22 cellular contexts compared by ENCODE assay signal in the genomic region with DNA sequence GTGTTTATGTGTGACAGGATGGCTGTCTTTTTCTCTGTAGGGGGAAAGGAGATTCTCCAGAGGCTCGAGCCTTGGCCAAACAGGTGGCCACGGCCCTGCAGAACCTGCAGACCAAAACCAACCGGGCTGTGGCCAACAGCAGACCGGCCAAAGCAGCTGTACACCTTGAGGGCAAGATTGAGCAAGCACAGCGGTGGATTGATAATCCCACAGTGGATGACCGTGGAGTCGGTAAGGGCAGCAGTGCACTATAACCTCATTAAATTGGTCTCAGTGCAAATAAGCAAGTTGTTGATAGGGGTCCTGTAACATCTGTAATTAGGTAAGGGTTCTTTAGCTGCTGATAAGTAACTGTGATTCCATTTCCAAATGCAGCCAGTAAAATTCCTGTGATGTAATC. TPM values are rescaled to one million over a fixed set of nuclear protein-coding genes. Genes with fewer than 3 reads are reported as not detected.
A peak's percentile ranks its signal among the peaks of the same experiment; 100 is the strongest.
DNase-seq lines count a peak whose midpoint lies in the region; ATAC-seq, FAIRE-seq and TF ChIP-seq lines count a peak whose summit lies in the region.
"Had no signal": no experiment of that assay in that cellular context is flagged by ENCODE, and none has a peak within 500 bp of the region (broad histone marks: within the 10 kb centered on the region; RNA-seq: fewer than 3 reads in every experiment).

No MANE protein-coding gene starts in this region.

- intact Hi-C loops in CD4-positive, alpha-beta memory T cell (cut with micrococcal nuclease), result no loop called here

- CTCF ChIA-PET in CD4-positive, alpha-beta memory T cell (lab: Charles Lee; ENCODE audit: partially characterized antibody), result interaction anchor here (0.8 to 3.6 kb wide), 4 partner anchors 9 to 208 kb away, joined by 3 to 22 read pairs (median 6); no protein-coding TSS in a partner anchor

- no peaks in the 10 kb centered on the region for H3K27me3 ChIP-seq in CD4-positive, alpha-beta memory T cell (ENCODE audit: insufficient read depth, low read length)
- H3K27me3 ChIP-seq in HUES48 (ENCODE audit: control insufficient read depth, insufficient read depth, low read length) (no peaks in the 10 kb centered on the region), osteoblast (ENCODE audit: insufficient read depth, low read length) (no peaks in the 10 kb centered on the region), small intestine (ENCODE audit: control insufficient read depth in 2 of 2, insufficient read depth in 2 of 2, low read length in 2 of 2) (no peaks in the 10 kb centered on the region)
- H3K27me3 ChIP-seq: SJCRH30 had no signal

- H3K79me2 ChIP-seq in osteoblast (ENCODE audit: insufficient read depth, low read length), result peaks cover 46% of the 10 kb centered on the region

- no peak overlapping the region for H3K27ac ChIP-seq in CD4-positive, alpha-beta memory T cell (ENCODE audit: low read depth, low read length)
- H3K27ac ChIP-seq in HUES48 (ENCODE audit: low read depth, low read length) (peak overlapping the region; percentile 2), osteoblast (ENCODE audit: low read depth, low read length) (peak overlapping the region; percentile 11), small intestine (ENCODE audit: low read depth in 1 of 2, low read length in 1 of 2) (no peak overlapping the region)
- H3K27ac ChIP-seq: C4-2B, SJCRH30 had no signal

- TF ChIP-seq CTCF in chondrocyte (IDR thresholded peaks at IDR 0.05) (no peak), osteoblast (IDR thresholded peaks at IDR 0.05; ENCODE audit: extremely low read depth, low read depth, low read length) (no peak)

- POLR2A ChIA-PET in CD4-positive, alpha-beta memory T cell (lab: Charles Lee; ENCODE audit: partially characterized antibody), result no interaction called here

- H3K4me1 ChIP-seq in CD4-positive, alpha-beta memory T cell (ENCODE audit: insufficient read depth, low read length), result no peaks in the 10 kb centered on the region
- H3K4me1 ChIP-seq in HUES48 (ENCODE audit: control insufficient read depth, insufficient read depth, low read length), result no peaks in the 10 kb centered on the region
- no peaks in the 10 kb centered on the region for H3K4me1 ChIP-seq in osteoblast (ENCODE audit: insufficient read depth, low read length)
- H3K4me1 ChIP-seq in small intestine (ENCODE audit: control insufficient read depth in 2 of 2, insufficient read depth in 1 of 2, low read depth in 1 of 2, low read length in 1 of 2), result no peaks in the 10 kb centered on the region
- H3K4me1 ChIP-seq: SJCRH30 had no signal

- FAIRE-seq in small intestine (lab: Jason Lieb, UNC), result no peak
- FAIRE-seq: A204.1, G401.6, GM12892, RCC 7860 had no signal

- H3K4me2 ChIP-seq in osteoblast (ENCODE audit: insufficient read depth, low read length), result no peak overlapping the region

- peak overlapping the region in 4 of 7 donors; percentile 35 to 70 (median 64) for H3K27ac Mint-ChIP-seq in CD4-positive, alpha-beta memory T cell
- H3K27ac Mint-ChIP-seq in chondrocyte (ENCODE audit: unreplicated experiment), result peak overlapping the region; percentile 32

- no peak overlapping the region for H3K4me3 ChIP-seq in CD4-positive, alpha-beta memory T cell (ENCODE audit: low read length in 2 of 2)
- H3K4me3 ChIP-seq in HUES48 (ENCODE audit: low read depth, low read length), result no peak overlapping the region
- H3K4me3 ChIP-seq in osteoblast (ENCODE audit: insufficient read depth, low read length), result no peak overlapping the region
- no peak overlapping the region for H3K4me3 ChIP-seq in small intestine (ENCODE audit: low read depth in 1 of 2, low read length in 2 of 2)
- H3K4me3 ChIP-seq: SJCRH30 had no signal

- peaks cover 73% of the 10 kb centered on the region for H3K36me3 ChIP-seq in CD4-positive, alpha-beta memory T cell (ENCODE audit: insufficient read depth, low read length)
- peaks cover 97% of the 10 kb centered on the region for H3K36me3 ChIP-seq in HUES48 (ENCODE audit: control insufficient read depth, insufficient read depth, low read length)
- peaks cover 95% of the 10 kb centered on the region for H3K36me3 ChIP-seq in osteoblast (ENCODE audit: insufficient read depth, low read length)
- H3K36me3 ChIP-seq in small intestine (ENCODE audit: control insufficient read depth in 2 of 2, insufficient read depth in 2 of 2, low read length in 2 of 2), result peaks cover 11 to 26% of the 10 kb centered on the region in 2 donors

- no peak overlapping the region for H3K4me3 Mint-ChIP-seq in CD4-positive, alpha-beta memory T cell
- no peak overlapping the region for H3K4me3 Mint-ChIP-seq in chondrocyte (ENCODE audit: unreplicated experiment)

- H3K36me3 Mint-ChIP-seq in CD4-positive, alpha-beta memory T cell, result peaks cover 65 to 75% of the 10 kb centered on the region in 2 donors
- peaks cover 54% of the 10 kb centered on the region for H3K36me3 Mint-ChIP-seq in chondrocyte (ENCODE audit: low read depth)

- H4K20me1 ChIP-seq in osteoblast (ENCODE audit: insufficient read depth, low read length), result peaks cover 7% of the 10 kb centered on the region

- no peaks in the 10 kb centered on the region for H3K27me3 Mint-ChIP-seq in CD4-positive, alpha-beta memory T cell
- H3K27me3 Mint-ChIP-seq in chondrocyte (ENCODE audit: low read depth), result no peaks in the 10 kb centered on the region

- H2AFZ ChIP-seq in osteoblast (ENCODE audit: low read length), result no peak overlapping the region

- no peak for ATAC-seq in HG02884 (IDR thresholded peaks at IDR 0.05; ENCODE audit: unreplicated experiment)

- no peaks in the 10 kb centered on the region for H3K9me3 Mint-ChIP-seq in CD4-positive, alpha-beta memory T cell
- no peaks in the 10 kb centered on the region for H3K9me3 Mint-ChIP-seq in chondrocyte (ENCODE audit: low read depth)

- H3K9ac ChIP-seq in HUES48 (ENCODE audit: low read depth, low read length), result no peak overlapping the region

- H3K9me3 ChIP-seq in CD4-positive, alpha-beta memory T cell (ENCODE audit: control insufficient read depth in 1 of 2, low read length in 2 of 2), result no peaks in the 10 kb centered on the region
- H3K9me3 ChIP-seq in HUES48 (ENCODE audit: control insufficient read depth, insufficient read depth, low read length) (no peaks in the 10 kb centered on the region), osteoblast (ENCODE audit: low read depth, low read length) (no peaks in the 10 kb centered on the region), small intestine (ENCODE audit: control insufficient read depth, low read depth) (no peaks in the 10 kb centered on the region)
- H3K9me3 ChIP-seq: SJCRH30 had no signal

- peaks cover 0 to 3% (median under 1%) of the 10 kb centered on the region in 4 donors for H3K4me1 Mint-ChIP-seq in CD4-positive, alpha-beta memory T cell
- peaks cover 5% of the 10 kb centered on the region for H3K4me1 Mint-ChIP-seq in chondrocyte (ENCODE audit: low read depth)

- DNase-seq in CD4-positive, alpha-beta memory T cell, result no peak
- no peak for DNase-seq in chondrocyte (ENCODE audit: low spot score)
- DNase-seq in osteoblast (ENCODE audit: insufficient read length, low spot score, missing footprints), result no peak
- DNase-seq in activated CD4-positive, alpha-beta T cell treated with anti-CD3 and anti-CD28 coated beads for 1 hour, result no peak
- no peak for DNase-seq in small intestine
- no peak for DNase-seq in NCI-H1930 (lab: John Stamatoyannopoulos, UW)
- DNase-seq: GOT3, KBM-7, NCI-H1092, NCI-H1694, NCI-H2081 treated with DMSO at 0.1 percent for 48 hours, NCI-H446, NCI-H526 treated with DMSO at 0.1 percent for 48 hours, OCI-M1, SJCRH30 had no signal

- WGBS in small intestine, 3 donors, result 93 to 95% (median 94%) methylated on average over 7 of the region's 7 CpGs

RNA-seq across cellular contexts. Expression of a gene that starts 56.4 kb away (rescaled TPM):
- 10 to 100 TPM; 38.6 to 38.8 TPM for total RNA-seq in CD4-positive, alpha-beta memory T cell
- 10 to 100 TPM; 28.7 to 37.7 TPM for polyA plus RNA-seq in CD4-positive, alpha-beta memory T cell
- total RNA-seq in chondrocyte, result 31.2 to 37.0 TPM (median 31.7 TPM) in 3 replicates
- total RNA-seq in osteoblast, result 35.8 and 37.7 TPM in 2 replicates
- 10 to 100 TPM in 2 of 3 donors, 1 to 10 TPM in 1; 9.7 to 17.5 (median 10.1) TPM for polyA plus RNA-seq in small intestine

RNA-seq across cellular contexts. Expression of a gene that starts 56.8 kb away (rescaled TPM):
- 10 to 100 TPM; 33.7 to 38.5 TPM for total RNA-seq in CD4-positive, alpha-beta memory T cell
- polyA plus RNA-seq in CD4-positive, alpha-beta memory T cell, result 10 to 100 TPM; 63.5 to 66.6 TPM
- total RNA-seq in chondrocyte, result 29.6 to 44.8 TPM (median 31.9 TPM) in 3 replicates
- 34.0 and 46.3 TPM in 2 replicates for total RNA-seq in osteoblast
- 10 to 100 TPM in 1 of 3 donors, 1 to 10 TPM in 2; 7.2 to 24.9 (median 7.3) TPM for polyA plus RNA-seq in small intestine

Comparison
In these comparisons a context has a peak if more than half of its experiments do, and no peak if none do; other contexts are left out.
1. H3K27ac ChIP-seq: peak in HUES48 (single experiment) and osteoblast (single experiment); none in CD4-positive, alpha-beta memory T cell (single experiment) and small intestine (0 of 2).